22 cellular contexts compared by ENCODE assay signal in the genomic region with DNA sequence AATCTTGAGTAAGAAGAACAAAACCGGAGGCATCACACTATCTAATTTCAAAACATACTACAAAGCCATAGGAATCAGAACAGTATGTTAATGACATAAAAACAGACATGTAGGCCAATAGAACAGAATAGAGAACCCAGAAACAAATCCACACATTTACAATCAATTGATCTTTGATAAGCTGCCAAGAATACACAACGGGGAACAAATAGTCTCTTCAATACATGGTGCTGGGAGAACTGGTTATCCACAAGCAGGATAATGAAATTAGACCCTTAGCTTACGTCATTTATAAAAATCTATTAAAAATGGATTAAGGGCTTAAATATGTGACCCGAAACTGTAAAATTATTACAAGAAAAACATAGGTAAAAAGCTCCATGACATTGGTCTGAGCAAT.
DNase-seq lines count a peak whose midpoint lies in the region; ATAC-seq and TF ChIP-seq lines count a peak whose summit lies in the region.
"Had no signal": no experiment of that assay in that cellular context is flagged by ENCODE, and none has a peak within 500 bp of the region (broad histone marks: within the 10 kb centered on the region; RNA-seq: fewer than 3 reads in every experiment).

No MANE protein-coding gene starts in this region.

- H3K4me2 ChIP-seq in PC-3 (ENCODE audit: low read length), result no peak overlapping the region
- H3K4me2 ChIP-seq: BLaER1 had no signal

- DNase-seq in LNCaP clone FGC (ENCODE audit: low read depth) (peak; percentile 85), PC-3 (peak; percentile 3), right lobe of liver (no peak), sciatic nerve (ENCODE audit: low spot score) (no peak)
- DNase-seq in activated CD4-positive, alpha-beta T cell treated with anti-CD3 and anti-CD28 coated beads for 1 hour, result no peak
- DNase-seq: 8988T; ACHN; BE2C; C1 segment of cervical spinal cord; CD4-positive, alpha-beta memory T cell; CD4-positive, CD25-positive, alpha-beta regulatory T cell; CD8-positive, alpha-beta memory T cell; COR-L47; DMS 273 treated with DMSO at 0.1 percent for 48 hours; DMS153; DMS53; DMS79; DND-41; EL; GDM1 had no signal

- H3F3A ChIP-seq in PC-3 (ENCODE audit: low read length, unreplicated experiment), result no peaks in the 10 kb centered on the region

- H3K36me3 ChIP-seq in PC-3 (ENCODE audit: low read depth, low read length) (no peaks in the 10 kb centered on the region), right lobe of liver (no peaks in the 10 kb centered on the region)
- H3K36me3 ChIP-seq: BE2C, BLaER1 had no signal

- H3K9me3 ChIP-seq in PC-3 (ENCODE audit: low read length) (peaks cover 4% of the 10 kb centered on the region; the same call in 1 of the 2 replicates), right lobe of liver (no peaks in the 10 kb centered on the region)
- H3K9me3 ChIP-seq: BE2C had no signal

- H3K4me1 ChIP-seq in PC-3 (ENCODE audit: insufficient read depth, low read length) (no peaks in the 10 kb centered on the region), right lobe of liver (peaks cover 0 to 5% (median 0%) of the 10 kb centered on the region in 4 donors)
- H3K4me1 ChIP-seq: BE2C, BLaER1 had no signal

- H3K4me3 ChIP-seq in LNCaP clone FGC (ENCODE audit: low read depth, low read length) (no peak overlapping the region), PC-3 (ENCODE audit: low read length) (no peak overlapping the region), right lobe of liver (no peak overlapping the region)
- H3K4me3 ChIP-seq: BLaER1, GM12878 had no signal

- BruUV-seq in PC-3 (replicated peaks; lab: Mats Ljungman, UMichigan), result no TSS peak

- H2AFZ ChIP-seq in PC-3 (ENCODE audit: low read length), result no peak overlapping the region

- no peak for TF ChIP-seq CTCF in LNCaP clone FGC (IDR thresholded peaks at IDR 0.05; ENCODE audit: control insufficient read depth, extremely low read depth, insufficient read depth)
- no peak for TF ChIP-seq CTCF in PC-3 (conservative IDR thresholded peaks at IDR 0.05; ENCODE audit: low read depth, low read length)
- no peak for TF ChIP-seq CTCF in right lobe of liver (IDR thresholded peaks at IDR 0.05)

- H3K9me2 ChIP-seq in PC-3 (replicated peaks; ENCODE audit: low read length), result no peaks in the 10 kb centered on the region

- H3K9ac ChIP-seq in PC-3 (ENCODE audit: low read length), result no peak overlapping the region
- H3K9ac ChIP-seq: BLaER1 had no signal

- no peak overlapping the region for H3K27ac ChIP-seq in PC-3 (ENCODE audit: low read length)
- no peak overlapping the region for H3K27ac ChIP-seq in right lobe of liver
- H3K27ac ChIP-seq: BLaER1 had no signal

- intact Hi-C loops in PC-3 (cut with micrococcal nuclease), result no loop called here
- intact Hi-C loops in right lobe of liver (cut with DNase I), result no loop called here
- intact Hi-C loops in sciatic nerve (cut with DNase I), result no loop called here

- H3K27me3 ChIP-seq in PC-3 (ENCODE audit: low read length) (no peaks in the 10 kb centered on the region), right lobe of liver (no peaks in the 10 kb centered on the region)
- H3K27me3 ChIP-seq: BE2C, BLaER1 had no signal

- no peak for TF ChIP-seq POLR2A in right lobe of liver (IDR thresholded peaks at IDR 0.05)

- POLR2A ChIA-PET in PC-3 (lab: Charles Lee; ENCODE audit: unreplicated experiment), result no interaction called here

- H3K79me2 ChIP-seq in PC-3 (ENCODE audit: low read length), result no peaks in the 10 kb centered on the region

- no peak for ATAC-seq in PC-3
- peak in 3 of 4 donors; percentile 19 to 87 (median 57) for ATAC-seq in right lobe of liver
- no peak for ATAC-seq in sciatic nerve
- ATAC-seq: GM12878 had no signal

- H4K20me1 ChIP-seq in PC-3 (ENCODE audit: low read length), result no peaks in the 10 kb centered on the region
- H4K20me1 ChIP-seq: BLaER1 had no signal

- CTCF ChIA-PET in PC-3 (lab: Charles Lee), result no interaction called here

- 40% methylated on average over 4 of the region's 4 CpGs for WGBS in right lobe of liver (ENCODE audit: insufficient coverage, low coverage, low lambda C conversion rate, missing lambda C conversion rate)

Comparison
In these comparisons a context has a peak if more than half of its experiments do, and no peak if none do; other contexts are left out.
1. DNase-seq: peak in LNCaP clone FGC (single experiment) and PC-3 (single experiment); none in right lobe of liver (0 of 3), sciatic nerve (single experiment) and activated CD4-positive, alpha-beta T cell treated with anti-CD3 and anti-CD28 coated beads for 1 hour (single experiment).
2. ATAC-seq: peak in right lobe of liver (3 of 4); none in PC-3 (single experiment) and sciatic nerve (single experiment).